2 cellular contexts compared by ENCODE assay signal in the genomic region with DNA sequence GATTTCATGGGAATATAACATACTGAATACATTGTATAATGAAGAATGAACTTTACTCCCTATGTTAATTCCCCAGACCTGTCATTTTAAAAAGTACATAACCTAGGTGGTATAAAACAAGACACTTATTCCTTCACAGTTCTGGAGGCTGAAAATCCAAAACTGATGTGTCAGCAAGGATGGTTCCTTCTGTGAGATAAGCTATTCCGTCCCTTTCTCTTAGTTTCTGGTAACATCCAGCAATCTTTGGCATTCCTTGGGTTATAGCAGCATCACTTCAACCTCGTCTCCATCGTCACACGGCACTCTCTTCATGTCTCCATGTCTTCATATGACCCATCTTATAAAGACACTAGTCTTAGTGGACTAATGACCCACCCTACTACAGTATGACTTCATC.
A peak's percentile ranks its signal among the peaks of the same experiment; 100 is the strongest.
TF ChIP-seq lines count a peak whose summit lies in the region.

No MANE protein-coding gene starts in this region.

TF ChIP-seq in HepG2, 621 proteins besides CTCF, POLR2A, EP300 and RAD21 (continued from another document and continues in another):
- TF ChIP-seq, protein P1, sequence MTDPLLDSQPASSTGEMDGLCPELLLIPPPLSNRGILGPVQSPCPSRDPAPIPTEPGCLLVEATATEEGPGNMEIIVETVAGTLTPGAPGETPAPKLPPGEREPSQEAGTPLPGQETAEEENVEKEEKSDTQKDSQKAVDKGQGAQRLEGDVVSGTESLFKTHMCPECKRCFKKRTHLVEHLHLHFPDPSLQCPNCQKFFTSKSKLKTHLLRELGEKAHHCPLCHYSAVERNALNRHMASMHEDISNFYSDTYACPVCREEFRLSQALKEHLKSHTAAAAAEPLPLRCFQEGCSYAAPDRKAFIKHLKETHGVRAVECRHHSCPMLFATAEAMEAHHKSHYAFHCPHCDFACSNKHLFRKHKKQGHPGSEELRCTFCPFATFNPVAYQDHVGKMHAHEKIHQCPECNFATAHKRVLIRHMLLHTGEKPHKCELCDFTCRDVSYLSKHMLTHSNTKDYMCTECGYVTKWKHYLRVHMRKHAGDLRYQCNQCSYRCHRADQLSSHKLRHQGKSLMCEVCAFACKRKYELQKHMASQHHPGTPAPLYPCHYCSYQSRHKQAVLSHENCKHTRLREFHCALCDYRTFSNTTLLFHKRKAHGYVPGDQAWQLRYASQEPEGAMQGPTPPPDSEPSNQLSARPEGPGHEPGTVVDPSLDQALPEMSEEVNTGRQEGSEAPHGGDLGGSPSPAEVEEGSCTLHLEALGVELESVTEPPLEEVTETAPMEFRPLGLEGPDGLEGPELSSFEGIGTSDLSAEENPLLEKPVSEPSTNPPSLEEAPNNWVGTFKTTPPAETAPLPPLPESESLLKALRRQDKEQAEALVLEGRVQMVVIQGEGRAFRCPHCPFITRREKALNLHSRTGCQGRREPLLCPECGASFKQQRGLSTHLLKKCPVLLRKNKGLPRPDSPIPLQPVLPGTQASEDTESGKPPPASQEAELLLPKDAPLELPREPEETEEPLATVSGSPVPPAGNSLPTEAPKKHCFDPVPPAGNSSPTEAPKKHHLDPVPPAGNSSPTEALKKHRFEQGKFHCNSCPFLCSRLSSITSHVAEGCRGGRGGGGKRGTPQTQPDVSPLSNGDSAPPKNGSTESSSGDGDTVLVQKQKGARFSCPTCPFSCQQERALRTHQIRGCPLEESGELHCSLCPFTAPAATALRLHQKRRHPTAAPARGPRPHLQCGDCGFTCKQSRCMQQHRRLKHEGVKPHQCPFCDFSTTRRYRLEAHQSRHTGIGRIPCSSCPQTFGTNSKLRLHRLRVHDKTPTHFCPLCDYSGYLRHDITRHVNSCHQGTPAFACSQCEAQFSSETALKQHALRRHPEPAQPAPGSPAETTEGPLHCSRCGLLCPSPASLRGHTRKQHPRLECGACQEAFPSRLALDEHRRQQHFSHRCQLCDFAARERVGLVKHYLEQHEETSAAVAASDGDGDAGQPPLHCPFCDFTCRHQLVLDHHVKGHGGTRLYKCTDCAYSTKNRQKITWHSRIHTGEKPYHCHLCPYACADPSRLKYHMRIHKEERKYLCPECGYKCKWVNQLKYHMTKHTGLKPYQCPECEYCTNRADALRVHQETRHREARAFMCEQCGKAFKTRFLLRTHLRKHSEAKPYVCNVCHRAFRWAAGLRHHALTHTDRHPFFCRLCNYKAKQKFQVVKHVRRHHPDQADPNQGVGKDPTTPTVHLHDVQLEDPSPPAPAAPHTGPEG (CRISPR knock-in tag; IDR thresholded peaks at IDR 0.05) = no peak
- TF ChIP-seq XRCC5 (optimal IDR thresholded peaks at IDR 0.05; ENCODE audit: low read length) (no peak), ERF (CRISPR knock-in tag; IDR thresholded peaks at IDR 0.05) (no peak), ZSCAN22 (CRISPR knock-in tag; IDR thresholded peaks at IDR 0.05) (no peak), MED8 (CRISPR knock-in tag; IDR thresholded peaks at IDR 0.05; ENCODE audit: insufficient replicate concordance) (no peak), MAFF (IDR thresholded peaks at IDR 0.05; ENCODE audit: low read depth, low read length) (peak; percentile 91), POLR2G (IDR thresholded peaks at IDR 0.05; ENCODE audit: low read depth, low read length) (no peak), ZNF816 (CRISPR knock-in tag; IDR thresholded peaks at IDR 0.05; ENCODE audit: borderline replicate concordance) (no peak), HDAC1 (CRISPR knock-in tag; IDR thresholded peaks at IDR 0.05) (no peak), BORCS8-MEF2B (CRISPR knock-in tag; IDR thresholded peaks at IDR 0.05) (no peak), DMAP1 (CRISPR knock-in tag; IDR thresholded peaks at IDR 0.05) (no peak), RBM22 (optimal IDR thresholded peaks at IDR 0.05; ENCODE audit: low read length) (peak; percentile 50)
- TF ChIP-seq, protein P2, sequence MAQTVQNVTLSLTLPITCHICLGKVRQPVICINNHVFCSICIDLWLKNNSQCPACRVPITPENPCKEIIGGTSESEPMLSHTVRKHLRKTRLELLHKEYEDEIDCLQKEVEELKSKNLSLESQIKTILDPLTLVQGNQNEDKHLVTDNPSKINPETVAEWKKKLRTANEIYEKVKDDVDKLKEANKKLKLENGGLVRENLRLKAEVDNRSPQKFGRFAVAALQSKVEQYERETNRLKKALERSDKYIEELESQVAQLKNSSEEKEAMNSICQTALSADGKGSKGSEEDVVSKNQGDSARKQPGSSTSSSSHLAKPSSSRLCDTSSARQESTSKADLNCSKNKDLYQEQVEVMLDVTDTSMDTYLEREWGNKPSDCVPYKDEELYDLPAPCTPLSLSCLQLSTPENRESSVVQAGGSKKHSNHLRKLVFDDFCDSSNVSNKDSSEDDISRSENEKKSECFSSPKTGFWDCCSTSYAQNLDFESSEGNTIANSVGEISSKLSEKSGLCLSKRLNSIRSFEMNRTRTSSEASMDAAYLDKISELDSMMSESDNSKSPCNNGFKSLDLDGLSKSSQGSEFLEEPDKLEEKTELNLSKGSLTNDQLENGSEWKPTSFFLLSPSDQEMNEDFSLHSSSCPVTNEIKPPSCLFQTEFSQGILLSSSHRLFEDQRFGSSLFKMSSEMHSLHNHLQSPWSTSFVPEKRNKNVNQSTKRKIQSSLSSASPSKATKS (CRISPR knock-in tag; IDR thresholded peaks at IDR 0.05) = no peak
- TF ChIP-seq, protein P3, sequence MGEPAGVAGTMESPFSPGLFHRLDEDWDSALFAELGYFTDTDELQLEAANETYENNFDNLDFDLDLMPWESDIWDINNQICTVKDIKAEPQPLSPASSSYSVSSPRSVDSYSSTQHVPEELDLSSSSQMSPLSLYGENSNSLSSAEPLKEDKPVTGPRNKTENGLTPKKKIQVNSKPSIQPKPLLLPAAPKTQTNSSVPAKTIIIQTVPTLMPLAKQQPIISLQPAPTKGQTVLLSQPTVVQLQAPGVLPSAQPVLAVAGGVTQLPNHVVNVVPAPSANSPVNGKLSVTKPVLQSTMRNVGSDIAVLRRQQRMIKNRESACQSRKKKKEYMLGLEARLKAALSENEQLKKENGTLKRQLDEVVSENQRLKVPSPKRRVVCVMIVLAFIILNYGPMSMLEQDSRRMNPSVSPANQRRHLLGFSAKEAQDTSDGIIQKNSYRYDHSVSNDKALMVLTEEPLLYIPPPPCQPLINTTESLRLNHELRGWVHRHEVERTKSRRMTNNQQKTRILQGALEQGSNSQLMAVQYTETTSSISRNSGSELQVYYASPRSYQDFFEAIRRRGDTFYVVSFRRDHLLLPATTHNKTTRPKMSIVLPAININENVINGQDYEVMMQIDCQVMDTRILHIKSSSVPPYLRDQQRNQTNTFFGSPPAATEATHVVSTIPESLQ (CRISPR knock-in tag; conservative IDR thresholded peaks at IDR 0.05) = no peak

TF ChIP-seq in K562, 482 proteins besides CTCF, POLR2A, EP300 and RAD21 (continued from another document and continues in another):
- TF ChIP-seq, protein P4, sequence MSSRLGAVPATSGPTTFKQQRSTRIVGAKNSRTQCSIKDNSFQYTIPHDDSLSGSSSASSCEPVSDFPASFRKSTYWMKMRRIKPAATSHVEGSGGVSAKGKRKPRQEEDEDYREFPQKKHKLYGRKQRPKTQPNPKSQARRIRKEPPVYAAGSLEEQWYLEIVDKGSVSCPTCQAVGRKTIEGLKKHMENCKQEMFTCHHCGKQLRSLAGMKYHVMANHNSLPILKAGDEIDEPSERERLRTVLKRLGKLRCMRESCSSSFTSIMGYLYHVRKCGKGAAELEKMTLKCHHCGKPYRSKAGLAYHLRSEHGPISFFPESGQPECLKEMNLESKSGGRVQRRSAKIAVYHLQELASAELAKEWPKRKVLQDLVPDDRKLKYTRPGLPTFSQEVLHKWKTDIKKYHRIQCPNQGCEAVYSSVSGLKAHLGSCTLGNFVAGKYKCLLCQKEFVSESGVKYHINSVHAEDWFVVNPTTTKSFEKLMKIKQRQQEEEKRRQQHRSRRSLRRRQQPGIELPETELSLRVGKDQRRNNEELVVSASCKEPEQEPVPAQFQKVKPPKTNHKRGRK (tag; IDR thresholded peaks at IDR 0.05) = no peak
- TF ChIP-seq, protein P5, sequence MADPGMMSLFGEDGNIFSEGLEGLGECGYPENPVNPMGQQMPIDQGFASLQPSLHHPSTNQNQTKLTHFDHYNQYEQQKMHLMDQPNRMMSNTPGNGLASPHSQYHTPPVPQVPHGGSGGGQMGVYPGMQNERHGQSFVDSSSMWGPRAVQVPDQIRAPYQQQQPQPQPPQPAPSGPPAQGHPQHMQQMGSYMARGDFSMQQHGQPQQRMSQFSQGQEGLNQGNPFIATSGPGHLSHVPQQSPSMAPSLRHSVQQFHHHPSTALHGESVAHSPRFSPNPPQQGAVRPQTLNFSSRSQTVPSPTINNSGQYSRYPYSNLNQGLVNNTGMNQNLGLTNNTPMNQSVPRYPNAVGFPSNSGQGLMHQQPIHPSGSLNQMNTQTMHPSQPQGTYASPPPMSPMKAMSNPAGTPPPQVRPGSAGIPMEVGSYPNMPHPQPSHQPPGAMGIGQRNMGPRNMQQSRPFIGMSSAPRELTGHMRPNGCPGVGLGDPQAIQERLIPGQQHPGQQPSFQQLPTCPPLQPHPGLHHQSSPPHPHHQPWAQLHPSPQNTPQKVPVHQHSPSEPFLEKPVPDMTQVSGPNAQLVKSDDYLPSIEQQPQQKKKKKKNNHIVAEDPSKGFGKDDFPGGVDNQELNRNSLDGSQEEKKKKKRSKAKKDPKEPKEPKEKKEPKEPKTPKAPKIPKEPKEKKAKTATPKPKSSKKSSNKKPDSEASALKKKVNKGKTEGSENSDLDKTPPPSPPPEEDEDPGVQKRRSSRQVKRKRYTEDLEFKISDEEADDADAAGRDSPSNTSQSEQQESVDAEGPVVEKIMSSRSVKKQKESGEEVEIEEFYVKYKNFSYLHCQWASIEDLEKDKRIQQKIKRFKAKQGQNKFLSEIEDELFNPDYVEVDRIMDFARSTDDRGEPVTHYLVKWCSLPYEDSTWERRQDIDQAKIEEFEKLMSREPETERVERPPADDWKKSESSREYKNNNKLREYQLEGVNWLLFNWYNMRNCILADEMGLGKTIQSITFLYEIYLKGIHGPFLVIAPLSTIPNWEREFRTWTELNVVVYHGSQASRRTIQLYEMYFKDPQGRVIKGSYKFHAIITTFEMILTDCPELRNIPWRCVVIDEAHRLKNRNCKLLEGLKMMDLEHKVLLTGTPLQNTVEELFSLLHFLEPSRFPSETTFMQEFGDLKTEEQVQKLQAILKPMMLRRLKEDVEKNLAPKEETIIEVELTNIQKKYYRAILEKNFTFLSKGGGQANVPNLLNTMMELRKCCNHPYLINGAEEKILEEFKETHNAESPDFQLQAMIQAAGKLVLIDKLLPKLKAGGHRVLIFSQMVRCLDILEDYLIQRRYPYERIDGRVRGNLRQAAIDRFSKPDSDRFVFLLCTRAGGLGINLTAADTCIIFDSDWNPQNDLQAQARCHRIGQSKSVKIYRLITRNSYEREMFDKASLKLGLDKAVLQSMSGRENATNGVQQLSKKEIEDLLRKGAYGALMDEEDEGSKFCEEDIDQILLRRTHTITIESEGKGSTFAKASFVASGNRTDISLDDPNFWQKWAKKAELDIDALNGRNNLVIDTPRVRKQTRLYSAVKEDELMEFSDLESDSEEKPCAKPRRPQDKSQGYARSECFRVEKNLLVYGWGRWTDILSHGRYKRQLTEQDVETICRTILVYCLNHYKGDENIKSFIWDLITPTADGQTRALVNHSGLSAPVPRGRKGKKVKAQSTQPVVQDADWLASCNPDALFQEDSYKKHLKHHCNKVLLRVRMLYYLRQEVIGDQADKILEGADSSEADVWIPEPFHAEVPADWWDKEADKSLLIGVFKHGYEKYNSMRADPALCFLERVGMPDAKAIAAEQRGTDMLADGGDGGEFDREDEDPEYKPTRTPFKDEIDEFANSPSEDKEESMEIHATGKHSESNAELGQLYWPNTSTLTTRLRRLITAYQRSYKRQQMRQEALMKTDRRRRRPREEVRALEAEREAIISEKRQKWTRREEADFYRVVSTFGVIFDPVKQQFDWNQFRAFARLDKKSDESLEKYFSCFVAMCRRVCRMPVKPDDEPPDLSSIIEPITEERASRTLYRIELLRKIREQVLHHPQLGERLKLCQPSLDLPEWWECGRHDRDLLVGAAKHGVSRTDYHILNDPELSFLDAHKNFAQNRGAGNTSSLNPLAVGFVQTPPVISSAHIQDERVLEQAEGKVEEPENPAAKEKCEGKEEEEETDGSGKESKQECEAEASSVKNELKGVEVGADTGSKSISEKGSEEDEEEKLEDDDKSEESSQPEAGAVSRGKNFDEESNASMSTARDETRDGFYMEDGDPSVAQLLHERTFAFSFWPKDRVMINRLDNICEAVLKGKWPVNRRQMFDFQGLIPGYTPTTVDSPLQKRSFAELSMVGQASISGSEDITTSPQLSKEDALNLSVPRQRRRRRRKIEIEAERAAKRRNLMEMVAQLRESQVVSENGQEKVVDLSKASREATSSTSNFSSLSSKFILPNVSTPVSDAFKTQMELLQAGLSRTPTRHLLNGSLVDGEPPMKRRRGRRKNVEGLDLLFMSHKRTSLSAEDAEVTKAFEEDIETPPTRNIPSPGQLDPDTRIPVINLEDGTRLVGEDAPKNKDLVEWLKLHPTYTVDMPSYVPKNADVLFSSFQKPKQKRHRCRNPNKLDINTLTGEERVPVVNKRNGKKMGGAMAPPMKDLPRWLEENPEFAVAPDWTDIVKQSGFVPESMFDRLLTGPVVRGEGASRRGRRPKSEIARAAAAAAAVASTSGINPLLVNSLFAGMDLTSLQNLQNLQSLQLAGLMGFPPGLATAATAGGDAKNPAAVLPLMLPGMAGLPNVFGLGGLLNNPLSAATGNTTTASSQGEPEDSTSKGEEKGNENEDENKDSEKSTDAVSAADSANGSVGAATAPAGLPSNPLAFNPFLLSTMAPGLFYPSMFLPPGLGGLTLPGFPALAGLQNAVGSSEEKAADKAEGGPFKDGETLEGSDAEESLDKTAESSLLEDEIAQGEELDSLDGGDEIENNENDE (IDR thresholded peaks at IDR 0.05; ENCODE audit: low read depth, low read length) = no peak
- TF ChIP-seq NFXL1 (CRISPR knock-in tag; IDR thresholded peaks at IDR 0.05) (no peak), KLF16 (IDR thresholded peaks at IDR 0.05) (no peak), MAFK (IDR thresholded peaks at IDR 0.05; ENCODE audit: low read length) (peak; percentile 69), NFIC (IDR thresholded peaks at IDR 0.05) (no peak), C11orf30 (IDR thresholded peaks at IDR 0.05; ENCODE audit: low read depth) (peak; percentile 82), GABPB1 (CRISPR knock-in tag; IDR thresholded peaks at IDR 0.05) (no peak), PHB2 (IDR thresholded peaks at IDR 0.05; ENCODE audit: low read depth) (no peak), CEBPG (CRISPR knock-in tag; IDR thresholded peaks at IDR 0.05) (no peak), CEBPG (tag; conservative IDR thresholded peaks at IDR 0.05 in 1 of 2, IDR thresholded peaks at IDR 0.05 in 1 of 2) (no peak), KDM2B (CRISPR knock-in tag; IDR thresholded peaks at IDR 0.05) (no peak), ZNF316 (IDR thresholded peaks at IDR 0.05) (peak; percentile 90), XRCC3 (IDR thresholded peaks at IDR 0.05) (no peak)
- TF ChIP-seq, protein P6, sequence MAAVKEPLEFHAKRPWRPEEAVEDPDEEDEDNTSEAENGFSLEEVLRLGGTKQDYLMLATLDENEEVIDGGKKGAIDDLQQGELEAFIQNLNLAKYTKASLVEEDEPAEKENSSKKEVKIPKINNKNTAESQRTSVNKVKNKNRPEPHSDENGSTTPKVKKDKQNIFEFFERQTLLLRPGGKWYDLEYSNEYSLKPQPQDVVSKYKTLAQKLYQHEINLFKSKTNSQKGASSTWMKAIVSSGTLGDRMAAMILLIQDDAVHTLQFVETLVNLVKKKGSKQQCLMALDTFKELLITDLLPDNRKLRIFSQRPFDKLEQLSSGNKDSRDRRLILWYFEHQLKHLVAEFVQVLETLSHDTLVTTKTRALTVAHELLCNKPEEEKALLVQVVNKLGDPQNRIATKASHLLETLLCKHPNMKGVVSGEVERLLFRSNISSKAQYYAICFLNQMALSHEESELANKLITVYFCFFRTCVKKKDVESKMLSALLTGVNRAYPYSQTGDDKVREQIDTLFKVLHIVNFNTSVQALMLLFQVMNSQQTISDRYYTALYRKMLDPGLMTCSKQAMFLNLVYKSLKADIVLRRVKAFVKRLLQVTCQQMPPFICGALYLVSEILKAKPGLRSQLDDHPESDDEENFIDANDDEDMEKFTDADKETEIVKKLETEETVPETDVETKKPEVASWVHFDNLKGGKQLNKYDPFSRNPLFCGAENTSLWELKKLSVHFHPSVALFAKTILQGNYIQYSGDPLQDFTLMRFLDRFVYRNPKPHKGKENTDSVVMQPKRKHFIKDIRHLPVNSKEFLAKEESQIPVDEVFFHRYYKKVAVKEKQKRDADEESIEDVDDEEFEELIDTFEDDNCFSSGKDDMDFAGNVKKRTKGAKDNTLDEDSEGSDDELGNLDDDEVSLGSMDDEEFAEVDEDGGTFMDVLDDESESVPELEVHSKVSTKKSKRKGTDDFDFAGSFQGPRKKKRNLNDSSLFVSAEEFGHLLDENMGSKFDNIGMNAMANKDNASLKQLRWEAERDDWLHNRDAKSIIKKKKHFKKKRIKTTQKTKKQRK (IDR thresholded peaks at IDR 0.05; ENCODE audit: borderline replicate concordance, low read depth, low read length) = no peak
